ENCODE assay signal across 22 cellular contexts in the genomic region with DNA sequence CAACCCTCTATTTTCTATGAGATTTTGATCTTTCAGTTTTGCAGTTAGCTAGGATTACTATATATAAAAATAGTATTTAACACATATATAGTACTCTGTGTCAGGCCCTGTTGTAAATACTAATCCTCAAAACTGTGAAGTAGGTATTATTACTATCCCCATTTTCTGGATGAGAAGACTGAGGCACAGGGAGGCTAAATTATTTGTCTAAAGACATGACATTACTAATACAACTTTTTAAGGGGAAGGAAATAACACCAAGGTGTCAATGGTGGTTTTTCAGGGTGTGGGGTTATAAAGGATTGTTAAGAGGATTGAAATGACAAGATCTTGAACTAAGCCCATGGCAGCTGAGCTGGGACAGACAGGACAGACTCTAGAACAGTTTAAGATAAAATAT.
"Had no signal": no experiment of that assay in that cellular context is flagged by ENCODE, and none has a peak within 500 bp of the region (broad histone marks: within the 10 kb centered on the region; RNA-seq: fewer than 3 reads in every experiment).

No MANE protein-coding gene starts in this region.

- H3K27me3 Mint-ChIP-seq: stimulated activated memory B cell treated with anti-CD40 and anti-IgM and Interleukin-4, amounts not matched to agents 10 μg/mL and 1 μg/mL and 100 μg/mL, for 72 hours had no signal

- H3K4me3 Mint-ChIP-seq: naive thymus-derived CD4-positive, alpha-beta T cell; stimulated activated memory B cell treated with anti-CD40 and anti-IgM and Interleukin-4, amounts not matched to agents 10 μg/mL and 1 μg/mL and 100 μg/mL, for 72 hours; stimulated activated naive CD8-positive, alpha-beta T cell treated with anti-CD3 and anti-CD28 coated beads, Interleukin-15, Interleukin-2, amounts not matched to agents 100 ng/mL and 50 ng/mL, for 24 hours had no signal

- H3K9me3 Mint-ChIP-seq: stimulated activated memory B cell treated with anti-CD40 and anti-IgM and Interleukin-4, amounts not matched to agents 10 μg/mL and 1 μg/mL and 100 μg/mL, for 72 hours; stimulated activated naive CD8-positive, alpha-beta T cell treated with anti-CD3 and anti-CD28 coated beads, Interleukin-15, Interleukin-2, amounts not matched to agents 100 ng/mL and 50 ng/mL, for 24 hours had no signal

- H3K27ac Mint-ChIP-seq: stimulated activated memory B cell treated with anti-CD40 and anti-IgM and Interleukin-4, amounts not matched to agents 10 μg/mL and 1 μg/mL and 100 μg/mL, for 72 hours; stimulated activated naive CD8-positive, alpha-beta T cell treated with anti-CD3 and anti-CD28 coated beads, Interleukin-15, Interleukin-2, amounts not matched to agents 100 ng/mL and 50 ng/mL, for 24 hours had no signal

- H3K36me3 Mint-ChIP-seq: stimulated activated memory B cell treated with anti-CD40 and anti-IgM and Interleukin-4, amounts not matched to agents 10 μg/mL and 1 μg/mL and 100 μg/mL, for 72 hours had no signal

- H3K27me3 ChIP-seq: dorsolateral prefrontal cortex, gastrocnemius medialis, left lung, right atrium auricular region, sigmoid colon, suprapubic skin, transverse colon, vagina had no signal

- H3K4me3 ChIP-seq: dorsolateral prefrontal cortex, gastrocnemius medialis, left lung, prostate gland, right atrium auricular region, sigmoid colon, suprapubic skin, transverse colon, vagina had no signal

- H3K36me3 ChIP-seq: gastrocnemius medialis, left lung, prostate gland, right atrium auricular region, sigmoid colon, suprapubic skin, transverse colon, vagina had no signal

- DNase-seq: dorsolateral prefrontal cortex; effector CD4-positive, alpha-beta T cell; foreskin fibroblast; gastrocnemius medialis; head of caudate nucleus; kidney; left cardiac atrium; left lung; mesenchymal stem cell; midbrain; naive thymus-derived CD4-positive, alpha-beta T cell; nucleus accumbens; sigmoid colon; stimulated activated CD4-positive, alpha-beta T cell treated with anti-CD3 and anti-CD28 coated beads, Interleukin-4, amount 100 ng/mL, for 4 hours; transverse colon had no signal

- H3K9me3 ChIP-seq: gastrocnemius medialis, left lung, prostate gland, right atrium auricular region, sigmoid colon, suprapubic skin, transverse colon, vagina had no signal

- ATAC-seq: gastrocnemius medialis; left cardiac atrium; left lung; naive thymus-derived CD4-positive, alpha-beta T cell; stimulated activated memory B cell treated with anti-CD40 and anti-IgM and Interleukin-4, amounts not matched to agents 10 μg/mL and 1 μg/mL and 100 μg/mL, for 72 hours had no signal

- H3K27ac ChIP-seq: dorsolateral prefrontal cortex, gastrocnemius medialis, left lung, prostate gland, right atrium auricular region, sigmoid colon, suprapubic skin, transverse colon, vagina had no signal

- FAIRE-seq: colon, kidney had no signal

- H3K4me1 ChIP-seq: prostate gland had no signal
